8 cellular contexts compared by ENCODE assay signal in the genomic region with DNA sequence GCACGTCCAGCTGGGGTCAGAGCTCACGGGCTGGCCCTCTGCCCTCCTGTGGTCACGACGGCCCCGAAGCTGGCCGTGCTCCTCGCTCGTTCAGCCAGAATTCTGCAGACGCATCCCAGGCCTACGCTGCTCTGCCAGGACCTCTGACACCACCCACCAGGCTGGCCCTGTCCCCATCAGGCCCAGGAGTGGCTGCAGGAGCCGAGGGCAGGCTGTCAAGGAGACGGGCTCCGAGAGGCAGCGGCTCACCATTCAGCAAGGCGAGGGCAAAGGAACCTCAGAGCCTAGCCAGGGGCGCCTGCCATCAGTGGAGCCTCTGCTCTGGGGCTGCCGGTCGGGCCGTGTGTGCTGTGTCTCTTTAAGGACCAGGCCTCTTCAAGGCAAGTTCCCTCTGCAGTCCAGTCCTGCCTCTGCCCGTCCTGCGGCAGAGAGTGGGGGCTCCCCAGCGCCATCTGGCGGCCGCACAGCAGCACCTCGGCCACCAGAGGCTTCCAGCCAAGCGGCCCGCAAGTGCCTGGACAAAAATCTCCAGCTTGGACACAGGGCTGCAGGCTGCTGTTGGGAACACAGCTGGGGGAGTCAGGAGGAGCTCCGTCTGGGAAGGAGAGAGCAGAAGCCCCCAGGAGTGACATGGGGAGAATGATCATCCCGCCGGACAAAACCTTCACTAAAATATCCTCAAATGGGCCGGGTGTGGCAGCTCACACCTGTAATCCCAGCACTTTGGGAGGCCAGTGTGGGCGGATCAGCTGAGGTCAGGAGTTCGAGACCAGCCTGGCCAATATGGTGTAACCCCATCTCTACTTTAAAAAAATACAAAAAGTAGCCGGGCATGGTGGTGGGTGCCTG. TPM values are rescaled to one million over a fixed set of nuclear protein-coding genes. Genes with fewer than 3 reads are reported as not detected.
A peak's percentile ranks its signal among the peaks of the same experiment; 100 is the strongest.
DNase-seq lines count a peak whose midpoint lies in the region; ATAC-seq and TF ChIP-seq lines count a peak whose summit lies in the region.

No MANE protein-coding gene starts in this region.

- peaks cover 0 to 32% (median 0%) of the 10 kb centered on the region in 4 donors for H3K27me3 ChIP-seq in esophagus squamous epithelium

- peaks cover 17 to 74% (median 43%) of the 10 kb centered on the region in 3 donors for H3K4me1 ChIP-seq in esophagus squamous epithelium

- 24 to 45% methylated on average over 7 to 8 of the region's 34 CpGs for WGBS in esophagus squamous epithelium, 2 donors

- ATAC-seq in HG02759 (IDR thresholded peaks at IDR 0.05; ENCODE audit: unreplicated experiment) (peak; percentile 38), naive B cell (ENCODE audit: low read depth in 2 of 2) (peak; percentile 63 to 69)

- H3K27ac Mint-ChIP-seq in naive B cell: peak overlapping the region in 5 of 6 donors; percentile 59 to 88 (median 68)

- peak overlapping the region in 4 of 8 donors; percentile 24 to 64 (median 40) for H3K4me3 Mint-ChIP-seq in naive B cell

- H3K36me3 Mint-ChIP-seq in naive B cell: no peaks in the 10 kb centered on the region

- no peaks in the 10 kb centered on the region for H3K9me3 Mint-ChIP-seq in naive B cell

- H3K27me3 Mint-ChIP-seq in naive B cell: peaks cover 0 to 5% (median 0%) of the 10 kb centered on the region in 3 donors

- peak in 1 of 4 donors; percentile 41 for TF ChIP-seq POLR2A in esophagus squamous epithelium (IDR thresholded peaks at IDR 0.05)

- no peaks in the 10 kb centered on the region for H3K36me3 ChIP-seq in esophagus squamous epithelium

- H3K4me1 Mint-ChIP-seq in naive B cell: peaks cover 37 to 77% (median 51%) of the 10 kb centered on the region in 3 donors

- peak; percentile 88 to 98 (median 96) for TF ChIP-seq CTCF in esophagus squamous epithelium (IDR thresholded peaks at IDR 0.05)

- no peaks in the 10 kb centered on the region for H3K9me3 ChIP-seq in esophagus squamous epithelium

- DNase-seq in C1 segment of cervical spinal cord (lab: John Stamatoyannopoulos, UW): peak in 13 of 14 donors; percentile 34 to 80 (median 63)
- peak; percentile 81 to 86 for DNase-seq in activated T-cell treated with anti-CD3 and anti-CD28 coated beads, Interleukin-2, amount 50 U/mL, for 48 hours
- DNase-seq in esophagus squamous epithelium (lab: John Stamatoyannopoulos, UW): no peak
- peak; percentile 71 for DNase-seq in naive B cell
- DNase-seq in stimulated activated CD8-positive, alpha-beta memory T cell treated with anti-CD3 and anti-CD28 coated beads, Interleukin-7, amount 100 ng/mL, for 4 hours (ENCODE audit: low read depth in 2 of 2): peak; percentile 33 to 66
- DNase-seq in NCI-H187 treated with DMSO at 0.1 percent for 48 hours (lab: John Stamatoyannopoulos, UW): no peak

- intact Hi-C loops in esophagus squamous epithelium (cut with DNase I): no loop called here

- peak overlapping the region in 2 of 4 donors; percentile 20 to 36 for H3K4me3 ChIP-seq in esophagus squamous epithelium

- peak overlapping the region in 3 of 4 donors; percentile 62 to 80 (median 72) for H3K27ac ChIP-seq in esophagus squamous epithelium

TF ChIP-seq in PFSK-1, 5 proteins besides CTCF, POLR2A, EP300 and RAD21:
- TF ChIP-seq FOXP2 (optimal IDR thresholded peaks at IDR 0.05; ENCODE audit: borderline replicate concordance, extremely low read depth, extremely low read length, insufficient read depth) (peak; percentile 92), TAF1 (IDR thresholded peaks at IDR 0.05; ENCODE audit: borderline replicate concordance, insufficient read depth, low read length) (no peak)

RNA-seq across cellular contexts. Expression of gene ABR, which starts 7.4 kb away (rescaled TPM):
- 129 TPM for polyA plus RNA-seq in PFSK-1 (2012; ENCODE audit: insufficient read length, low read depth)
- 100 to 1,000 TPM in 1 of 4 donors, 10 to 100 TPM in 3; 62.1 to 248 (median 75.5) TPM for total RNA-seq in esophagus squamous epithelium
- 10 to 100 TPM in 5 of 6 donors, 1 to 10 TPM in 1; 4.3 to 47.2 (median 28.1) TPM for polyA plus RNA-seq in naive B cell (ENCODE audit: low read depth in 6 of 6)

Comparison
In these comparisons a context has a peak if more than half of its experiments do, and no peak if none do; other contexts are left out.
1. DNase-seq: peak in C1 segment of cervical spinal cord (13 of 14), activated T-cell treated with anti-CD3 and anti-CD28 coated beads, Interleukin-2, amount 50 U/mL, for 48 hours (2 of 2), naive B cell (single experiment) and stimulated activated CD8-positive, alpha-beta memory T cell treated with anti-CD3 and anti-CD28 coated beads, Interleukin-7, amount 100 ng/mL, for 4 hours (2 of 2); none in esophagus squamous epithelium (single experiment) and NCI-H187 treated with DMSO at 0.1 percent for 48 hours (single experiment).